ENCODE assay signal across 26 cellular contexts in genomic region chr2:150051004-150051403, GRCh38.
DNase-seq lines count a peak whose midpoint lies in the region; ATAC-seq and FAIRE-seq lines count a peak whose summit lies in the region.
"Had no signal": no experiment of that assay in that cellular context is flagged by ENCODE, and none has a peak within 500 bp of the region (broad histone marks: within the 10 kb centered on the region; RNA-seq: fewer than 3 reads in every experiment).

No MANE protein-coding gene starts in this region.

- peak; percentile 44 for FAIRE-seq in G401.6 (lab: Jason Lieb, UNC)
- FAIRE-seq: A204.1 had no signal

- ATAC-seq in GM18858 (IDR thresholded peaks at IDR 0.05; ENCODE audit: unreplicated experiment) (peak; percentile 89), HG02885 (IDR thresholded peaks at IDR 0.05; ENCODE audit: poor library complexity, unreplicated experiment) (peak; percentile 75), HG03460 (IDR thresholded peaks at IDR 0.05; ENCODE audit: unreplicated experiment) (peak; percentile 52), HG03108 (IDR thresholded peaks at IDR 0.05; ENCODE audit: unreplicated experiment) (no peak)
- ATAC-seq: activated CD8-positive, alpha-beta T cell treated with anti-CD3 and anti-CD28 coated beads for 36 hours; lower lobe of right lung; upper lobe of right lung had no signal

- no peak for DNase-seq in retina
- no peak for DNase-seq in DMS53 (lab: John Stamatoyannopoulos, UW)
- DNase-seq in activated T-cell treated with anti-CD3 and anti-CD28 coated beads for 4 hours: no peak
- DNase-seq: activated CD4-positive, CD25-positive, alpha-beta regulatory T cell treated with anti-CD3 and anti-CD28 coated beads, Interleukin-2, amount 50 U/mL, for 72 hours; activated CD8-positive, alpha-beta T cell treated with anti-CD3 and anti-CD28 coated beads for 36 hours; activated gamma-delta T cell treated with Interleukin-2 at 50 U/mL for 16 hours; adrenal gland; cortex of kidney; DMS79 treated with DMSO at 0.1 percent for 48 hours; endodermal cell; esophagus squamous epithelium; H9; islet precursor cell; lower lobe of right lung; NCI-H748 treated with DMSO at 0.1 percent for 48 hours; PC-9; posterior cingulate gyrus; SIG-M5; substantia nigra; upper lobe of right lung had no signal
